Comparison of ENCODE assay signal across 14 cellular contexts in the genomic region with DNA sequence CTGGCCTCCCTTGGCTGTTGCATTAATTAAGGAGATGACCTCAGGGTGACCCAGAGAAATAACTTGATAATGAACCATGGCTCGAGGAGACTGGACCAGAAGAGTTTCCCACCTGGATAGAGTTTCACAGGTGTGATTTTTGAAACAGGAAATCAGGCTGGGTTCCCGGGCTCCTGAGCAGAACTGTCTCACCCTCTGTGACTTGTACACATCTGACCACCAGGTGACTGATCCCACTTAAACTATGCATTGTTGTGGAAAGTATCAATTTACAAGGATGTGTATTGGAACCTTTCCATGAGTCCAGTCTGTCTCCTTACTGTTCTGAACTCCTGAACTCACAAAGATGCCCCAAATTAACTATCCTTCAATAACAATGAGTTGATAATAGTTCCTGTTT.
A peak's percentile ranks its signal among the peaks of the same experiment; 100 is the strongest.
DNase-seq lines count a peak whose midpoint lies in the region; ATAC-seq and TF ChIP-seq lines count a peak whose summit lies in the region.
"Had no signal": no experiment of that assay in that cellular context is flagged by ENCODE, and none has a peak within 500 bp of the region (broad histone marks: within the 10 kb centered on the region; RNA-seq: fewer than 3 reads in every experiment).

No MANE protein-coding gene starts in this region.

- H4K20me1 ChIP-seq in Karpas-422 (ENCODE audit: insufficient read depth, low read depth, low read length), result no peaks in the 10 kb centered on the region

- in situ Hi-C loops in transverse colon (cut with MboI; ENCODE audit: low pct_ligation_motif_present in 1 of 4, low pct_unique_long_range_greater_than_20kb in 1 of 4, low sequenced_read_pairs in 3 of 4), result loop anchor here in 3 of 4 donors (5.0 to 10.0 kb wide), 6 partner anchors 134 to 554 kb away; no protein-coding TSS in a partner anchor

- no peaks in the 10 kb centered on the region for H3K27me3 ChIP-seq in esophagus muscularis mucosa
- H3K27me3 ChIP-seq in transverse colon, result no peaks in the 10 kb centered on the region
- H3K27me3 ChIP-seq in Karpas-422 (ENCODE audit: low read length), result no peaks in the 10 kb centered on the region

- no peak overlapping the region for H2AFZ ChIP-seq in Karpas-422 (ENCODE audit: low read length)

- 85% methylated on average over 2 of the region's 2 CpGs for WGBS in esophagus muscularis mucosa
- 65% methylated on average over 2 of the region's 2 CpGs; no CpG with 5 or more reads in 1 of the 2 donors for WGBS in transverse colon (ENCODE audit: low coverage in 1 of 2), 2 donors

- intact Hi-C loops in esophagus muscularis mucosa (cut with DNase I) (loop anchor here (2.0 kb wide), 1 partner anchor 494 kb away; no protein-coding TSS in a partner anchor), transverse colon (cut with DNase I; ENCODE audit: low total_unique reads) (no loop called here)

- H3K4me3 ChIP-seq in esophagus muscularis mucosa (no peak overlapping the region), transverse colon (no peak overlapping the region), Karpas-422 (ENCODE audit: low read length) (no peak overlapping the region)
- H3K4me3 ChIP-seq: A549 had no signal

- no peak overlapping the region for H3K9ac ChIP-seq in Karpas-422 (ENCODE audit: low read length)

- TF ChIP-seq POLR2A in esophagus muscularis mucosa (IDR thresholded peaks at IDR 0.05; ENCODE audit: low read depth), result no peak
- TF ChIP-seq POLR2A in transverse colon (IDR thresholded peaks at IDR 0.05), result no peak

- no peak for TF ChIP-seq CTCF in esophagus muscularis mucosa (IDR thresholded peaks at IDR 0.05)
- TF ChIP-seq CTCF in transverse colon (IDR thresholded peaks at IDR 0.05), result peak in 1 of 5 experiments; percentile 24

- H3K4me1 ChIP-seq in esophagus muscularis mucosa (peaks cover 10 to 16% (median 12%) of the 10 kb centered on the region in 4 donors), transverse colon (peaks cover 5 to 32% (median 16%) of the 10 kb centered on the region in 4 donors), Karpas-422 (ENCODE audit: low read length) (no peaks in the 10 kb centered on the region)

- H3K9me2 ChIP-seq in Karpas-422 (replicated peaks; ENCODE audit: insufficient read depth, low read length), result no peaks in the 10 kb centered on the region

- DNase-seq in NCI-H510A treated with DMSO at 0.1 percent for 48 hours (lab: John Stamatoyannopoulos, UW) (peak; percentile 57), NCI-H510A (lab: John Stamatoyannopoulos, UW) (no peak), RPMI7951 (ENCODE audit: low read depth) (peak; percentile 45), esophagus muscularis mucosa (ENCODE audit: extremely low spot score) (no peak), transverse colon (no peak), Karpas-422 (no peak)
- DNase-seq: CD8-positive, alpha-beta T cell; GF-D8; NCI-H2227 treated with DMSO at 0.1 percent for 48 hours; occipital lobe; T-helper 1 cell had no signal

- no peaks in the 10 kb centered on the region for H3K79me2 ChIP-seq in Karpas-422 (ENCODE audit: low read length)

- no peak for ATAC-seq in HG03280 (IDR thresholded peaks at IDR 0.05; ENCODE audit: unreplicated experiment)
- ATAC-seq in HG02885 (IDR thresholded peaks at IDR 0.05; ENCODE audit: poor library complexity, unreplicated experiment), result no peak
- ATAC-seq: CD8-positive, alpha-beta T cell had no signal

- no peak overlapping the region for H3K4me2 ChIP-seq in Karpas-422 (ENCODE audit: low read depth, low read length, poor library complexity, severe bottlenecking)
- H3K4me2 ChIP-seq: A549 had no signal

- H3K27ac ChIP-seq in esophagus muscularis mucosa (replicated peaks in 1 of 4), result peak overlapping the region in 3 of 4 donors; percentile 55 to 57 (median 56)
- H3K27ac ChIP-seq in transverse colon, result peak overlapping the region; percentile 36 to 65 (median 52)
- H3K27ac ChIP-seq in Karpas-422 (ENCODE audit: low read length), result no peak overlapping the region

- H3K36me3 ChIP-seq in esophagus muscularis mucosa (no peaks in the 10 kb centered on the region), transverse colon (no peaks in the 10 kb centered on the region), Karpas-422 (ENCODE audit: insufficient read depth, low read length) (no peaks in the 10 kb centered on the region)

- no peaks in the 10 kb centered on the region for H3K9me3 ChIP-seq in esophagus muscularis mucosa
- H3K9me3 ChIP-seq in transverse colon, result no peaks in the 10 kb centered on the region
- H3K9me3 ChIP-seq in Karpas-422 (ENCODE audit: low read length), result no peaks in the 10 kb centered on the region
- H3K9me3 ChIP-seq: A549 had no signal

- TF ChIP-seq EP300 in esophagus muscularis mucosa (IDR thresholded peaks at IDR 0.05), result no peak
- no peak for TF ChIP-seq EP300 in transverse colon (IDR thresholded peaks at IDR 0.05; ENCODE audit: low read depth)

Comparison
In these comparisons a context has a peak if more than half of its experiments do, and no peak if none do; other contexts are left out.
1. DNase-seq: peak in NCI-H510A treated with DMSO at 0.1 percent for 48 hours (single experiment) and RPMI7951 (single experiment); none in NCI-H510A (single experiment), esophagus muscularis mucosa (single experiment), transverse colon (single experiment) and Karpas-422 (single experiment).